In genomic region chr1:85344256-85344694, GRCh38 we compare ENCODE assay signal across 8 cellular contexts.
A peak's percentile ranks its signal among the peaks of the same experiment; 100 is the strongest.
DNase-seq lines count a peak whose midpoint lies in the region; ATAC-seq and TF ChIP-seq lines count a peak whose summit lies in the region.

No MANE protein-coding gene starts in this region.

- no peak overlapping the region for H3K4me3 Mint-ChIP-seq in activated T-helper 2 cell treated with anti-CD3 and anti-CD28 coated beads, Interferon-gamma antibody, Interleukin-2, Interleukin-4, amounts not matched to agents 10 μg/mL and 5 μg/mL and 100 μg/mL, durations not matched to agents 14 hours and 24 hours and 36 hours (ENCODE audit: low read depth)

- peak; percentile 45 to 47 for DNase-seq in PC-9
- DNase-seq in esophagus squamous epithelium (lab: John Stamatoyannopoulos, UW), result no peak
- no peak for DNase-seq in sciatic nerve (ENCODE audit: low spot score)
- no peak for DNase-seq in omental fat pad (ENCODE audit: low spot score)
- DNase-seq in coronary artery (ENCODE audit: low spot score), result no peak
- DNase-seq in activated T-helper 2 cell treated with anti-CD3 and anti-CD28 coated beads, Interferon-gamma antibody, Interleukin-2, Interleukin-4, amounts not matched to agents 10 μg/mL and 5 μg/mL and 100 μg/mL, durations not matched to agents 14 hours and 24 hours and 36 hours (ENCODE audit: low spot score), result no peak
- DNase-seq in stimulated activated CD4-positive, alpha-beta T cell treated with anti-CD3 and anti-CD28 coated beads, Interleukin-2, amount 100 ng/mL, for 24 hours, result no peak

- peak; percentile 31; the same call in 2 of the 3 replicates for TF ChIP-seq CTCF in GM12872 (IDR thresholded peaks at IDR 0.05; ENCODE audit: insufficient read depth, low read depth, low read length)
- TF ChIP-seq CTCF in PC-9 (conservative IDR thresholded peaks at IDR 0.05), result peak; percentile 84
- peak in 4 of 6 experiments; percentile 10 to 57 (median 33) for TF ChIP-seq CTCF in esophagus squamous epithelium (IDR thresholded peaks at IDR 0.05)
- TF ChIP-seq CTCF in omental fat pad (IDR thresholded peaks at IDR 0.05), result no peak
- TF ChIP-seq CTCF in coronary artery (IDR thresholded peaks at IDR 0.05), result no peak

- no peaks in the 10 kb centered on the region for H3K9me3 Mint-ChIP-seq in activated T-helper 2 cell treated with anti-CD3 and anti-CD28 coated beads, Interferon-gamma antibody, Interleukin-2, Interleukin-4, amounts not matched to agents 10 μg/mL and 5 μg/mL and 100 μg/mL, durations not matched to agents 14 hours and 24 hours and 36 hours

- H3F3A ChIP-seq in PC-9 (ENCODE audit: insufficient read depth, low read depth), result 0 out of 2 replicates have a peak, but pooled peaks cover 3% of the 10 kb centered on the region

- CTCF ChIA-PET in PC-9 (lab: Charles Lee), result interaction anchor here (0.6 to 1.5 kb wide), 15 partner anchors 14 to 348 kb away, joined by 3 to 4 read pairs (median 3); partner anchors contain the start of genes CCN1 and DDAH1

- ATAC-seq in sciatic nerve, result peak; percentile 74
- ATAC-seq in omental fat pad (ENCODE audit: low FRiP score), result no peak

- no TSS peak for BruUV-seq in PC-9 (replicated peaks; lab: Mats Ljungman, UMichigan)

- H3K27me3 ChIP-seq in PC-9 (ENCODE audit: insufficient read depth, low read depth), result no peaks in the 10 kb centered on the region
- no peaks in the 10 kb centered on the region for H3K27me3 ChIP-seq in esophagus squamous epithelium

- H3K4me1 Mint-ChIP-seq in activated T-helper 2 cell treated with anti-CD3 and anti-CD28 coated beads, Interferon-gamma antibody, Interleukin-2, Interleukin-4, amounts not matched to agents 10 μg/mL and 5 μg/mL and 100 μg/mL, durations not matched to agents 14 hours and 24 hours and 36 hours (ENCODE audit: low read depth), result no peaks in the 10 kb centered on the region

- no peaks in the 10 kb centered on the region; the same call in 1 of the 2 replicates for H3K9me2 ChIP-seq in PC-9 (ENCODE audit: insufficient read depth)

- intact Hi-C loops in PC-9 (cut with micrococcal nuclease; ENCODE audit: unreplicated experiment) (loop anchor here (1.0 to 2.0 kb wide), 4 partner anchors 35 to 233 kb away; no protein-coding TSS in a partner anchor), esophagus squamous epithelium (cut with DNase I) (no loop called here), sciatic nerve (cut with DNase I) (loop anchor here (5.0 kb wide), 1 partner anchor 1672 kb away; no protein-coding TSS in a partner anchor)
- intact Hi-C loops in activated T-helper 2 cell treated with anti-CD3 and anti-CD28 coated beads, Interferon-gamma antibody, Interleukin-2, Interleukin-4, amounts not matched to agents 10 μg/mL and 5 μg/mL and 100 μg/mL, durations not matched to agents 14 hours and 24 hours and 36 hours (cut with micrococcal nuclease), result no loop called here

- no peak overlapping the region for H3K4me3 ChIP-seq in PC-9
- H3K4me3 ChIP-seq in esophagus squamous epithelium, result no peak overlapping the region
- no peak overlapping the region for H3K4me3 ChIP-seq in coronary artery

- H3K27ac Mint-ChIP-seq in activated T-helper 2 cell treated with anti-CD3 and anti-CD28 coated beads, Interferon-gamma antibody, Interleukin-2, Interleukin-4, amounts not matched to agents 10 μg/mL and 5 μg/mL and 100 μg/mL, durations not matched to agents 14 hours and 24 hours and 36 hours, result no peak overlapping the region

- TF ChIP-seq POLR2A in esophagus squamous epithelium (IDR thresholded peaks at IDR 0.05), result no peak

- POLR2A ChIA-PET in PC-9 (lab: Charles Lee; ENCODE audit: unreplicated experiment), result interaction anchor here (0.6 to 1.2 kb wide), 5 partner anchors 71 to 262 kb away, joined by 3 to 10 read pairs (median 5); partner anchors contain the start of gene CCN1

- peaks cover 24% of the 10 kb centered on the region for H3K4me1 ChIP-seq in PC-9 (replicated peaks; ENCODE audit: insufficient read depth)
- H3K4me1 ChIP-seq in esophagus squamous epithelium, result peaks cover 0 to 16% (median 0%) of the 10 kb centered on the region in 3 donors

- H4K20me1 ChIP-seq in PC-9 (ENCODE audit: insufficient read depth), result no peaks in the 10 kb centered on the region

- H3K4me2 ChIP-seq in PC-9, result peak overlapping the region; percentile 8; the same call in 1 of the 2 replicates

- H3K27ac ChIP-seq in PC-9, result peak overlapping the region; percentile 22; the same call in 1 of the 2 replicates
- H3K27ac ChIP-seq in esophagus squamous epithelium, result no peak overlapping the region
- no peak overlapping the region for H3K27ac ChIP-seq in coronary artery

- H3K79me2 ChIP-seq in PC-9 (ENCODE audit: low read depth), result no peaks in the 10 kb centered on the region

- no peak overlapping the region for H2AFZ ChIP-seq in PC-9

- WGBS in esophagus squamous epithelium, 2 donors, result 28 to 51% methylated on average over 3 of the region's 3 CpGs

- H3K36me3 Mint-ChIP-seq in activated T-helper 2 cell treated with anti-CD3 and anti-CD28 coated beads, Interferon-gamma antibody, Interleukin-2, Interleukin-4, amounts not matched to agents 10 μg/mL and 5 μg/mL and 100 μg/mL, durations not matched to agents 14 hours and 24 hours and 36 hours (ENCODE audit: low read depth), result no peaks in the 10 kb centered on the region

- H3K27me3 Mint-ChIP-seq in activated T-helper 2 cell treated with anti-CD3 and anti-CD28 coated beads, Interferon-gamma antibody, Interleukin-2, Interleukin-4, amounts not matched to agents 10 μg/mL and 5 μg/mL and 100 μg/mL, durations not matched to agents 14 hours and 24 hours and 36 hours (ENCODE audit: low read depth), result peaks cover 16% of the 10 kb centered on the region

- H3K36me3 ChIP-seq in PC-9 (ENCODE audit: low read depth) (peaks cover 4% of the 10 kb centered on the region; the same call in 1 of the 2 replicates), esophagus squamous epithelium (peaks cover 0 to under 1% (median 0%) of the 10 kb centered on the region in 3 donors)

- H3K9me3 ChIP-seq in PC-9 (ENCODE audit: insufficient read depth, low read depth) (no peaks in the 10 kb centered on the region), esophagus squamous epithelium (no peaks in the 10 kb centered on the region)

Comparison
In these comparisons a context has a peak if more than half of its experiments do, and no peak if none do; other contexts are left out.
1. CTCF ChIP-seq: peak in GM12872 (single experiment), PC-9 (single experiment) and esophagus squamous epithelium (4 of 6); none in omental fat pad (0 of 3) and coronary artery (single experiment).
2. DNase-seq: peak in PC-9 (2 of 2); none in esophagus squamous epithelium (single experiment), sciatic nerve (single experiment), omental fat pad (single experiment), coronary artery (single experiment), activated T-helper 2 cell treated with anti-CD3 and anti-CD28 coated beads, Interferon-gamma antibody, Interleukin-2, Interleukin-4, amounts not matched to agents 10 μg/mL and 5 μg/mL and 100 μg/mL, durations not matched to agents 14 hours and 24 hours and 36 hours (single experiment) and stimulated activated CD4-positive, alpha-beta T cell treated with anti-CD3 and anti-CD28 coated beads, Interleukin-2, amount 100 ng/mL, for 24 hours (0 of 2).
3. intact Hi-C loops: an anchor here in PC-9 (1.0 to 2.0 kb wide) and sciatic nerve (5.0 kb wide); none called in esophagus squamous epithelium and activated T-helper 2 cell treated with anti-CD3 and anti-CD28 coated beads, Interferon-gamma antibody, Interleukin-2, Interleukin-4, amounts not matched to agents 10 μg/mL and 5 μg/mL and 100 μg/mL, durations not matched to agents 14 hours and 24 hours and 36 hours.